Comparison of ENCODE assay signal across 21 cellular contexts in the genomic region with DNA sequence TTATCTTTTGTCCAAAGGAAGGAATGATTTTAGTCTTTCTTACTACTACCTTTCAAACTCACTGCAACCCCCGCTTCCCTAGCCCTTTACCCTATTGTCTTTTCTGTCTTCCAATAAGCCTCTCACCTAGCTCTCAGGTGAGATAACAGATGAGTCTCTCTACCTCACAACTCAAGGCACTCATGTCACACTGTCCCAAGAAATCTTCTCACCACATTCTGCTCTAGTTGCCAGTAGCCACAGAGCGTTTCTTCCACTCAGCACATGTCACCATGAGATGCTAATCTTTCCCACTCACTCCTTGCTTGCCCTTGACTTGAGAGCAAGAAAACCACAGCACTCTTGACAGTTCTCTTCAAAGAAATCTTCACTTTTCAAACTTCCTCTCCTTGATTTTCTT. TPM values are rescaled to one million over a fixed set of nuclear protein-coding genes. Genes with fewer than 3 reads are reported as not detected.
A peak's percentile ranks its signal among the peaks of the same experiment; 100 is the strongest.
DNase-seq lines count a peak whose midpoint lies in the region; ATAC-seq, FAIRE-seq and TF ChIP-seq lines count a peak whose summit lies in the region.
"Had no signal": no experiment of that assay in that cellular context is flagged by ENCODE, and none has a peak within 500 bp of the region (broad histone marks: within the 10 kb centered on the region; RNA-seq: fewer than 3 reads in every experiment).

No MANE protein-coding gene starts in this region.

- no peak overlapping the region for H3K4me3 Mint-ChIP-seq in activated CD8-positive, alpha-beta memory T cell treated with anti-CD3 and anti-CD28 coated beads, Interleukin-2, amount 10 ng/mL, durations not matched to agents 7 days and 5 days
- no peak overlapping the region for H3K4me3 Mint-ChIP-seq in astrocyte (ENCODE audit: unreplicated experiment)
- peak overlapping the region in 4 of 10 donors; percentile 0 to 8 (median 3) for H3K4me3 Mint-ChIP-seq in naive thymus-derived CD8-positive, alpha-beta T cell
- H3K4me3 Mint-ChIP-seq: CD14-positive monocyte, nephron had no signal

- no peak overlapping the region for H3K27ac ChIP-seq in astrocyte (ENCODE audit: low read depth, low read length)
- H3K27ac ChIP-seq: coronary artery, prostate gland, stomach had no signal

- DNase-seq in activated CD8-positive, alpha-beta memory T cell treated with anti-CD3 and anti-CD28 coated beads, Interleukin-2, amount 10 ng/mL, durations not matched to agents 7 days and 5 days, result no peak
- no peak for DNase-seq in activated CD8-positive, alpha-beta memory T cell treated with anti-CD3 and anti-CD28 coated beads, Interleukin-2, amount 50 U/mL, for 48 hours
- DNase-seq in OCI-M1 (lab: John Stamatoyannopoulos, UW) (peak; percentile 81), astrocyte (ENCODE audit: low read depth) (peak; percentile 25), CD1c-positive myeloid dendritic cell (ENCODE audit: extremely low spot score) (no peak), hypothalamus (lab: John Stamatoyannopoulos, UW) (no peak)
- peak in 4 of 10 donors; percentile 10 to 25 (median 14) for DNase-seq in naive thymus-derived CD8-positive, alpha-beta T cell
- DNase-seq in stimulated activated CD4-positive, alpha-beta T cell treated with anti-CD3 and anti-CD28 coated beads, Interleukin-2, amount 100 ng/mL, for 24 hours, result no peak
- DNase-seq: activated CD4-positive, alpha-beta T cell treated with anti-CD3 and anti-CD28 coated beads for 48 hours; anterior cingulate cortex; Kasumi-1; mammary epithelial cell; NCI-H1436 treated with DMSO at 0.1 percent for 48 hours; NCI-H446; stomach had no signal

- H3K27ac Mint-ChIP-seq in activated CD8-positive, alpha-beta memory T cell treated with anti-CD3 and anti-CD28 coated beads, Interleukin-2, amount 10 ng/mL, durations not matched to agents 7 days and 5 days, result no peak overlapping the region
- no peak overlapping the region for H3K27ac Mint-ChIP-seq in astrocyte (ENCODE audit: unreplicated experiment)
- peak overlapping the region in 4 of 10 donors; percentile 7 to 48 (median 18) for H3K27ac Mint-ChIP-seq in naive thymus-derived CD8-positive, alpha-beta T cell
- H3K27ac Mint-ChIP-seq: CD14-positive monocyte, nephron had no signal

- H3K4me3 ChIP-seq in astrocyte (ENCODE audit: insufficient read depth, low read depth, low read length), result no peak overlapping the region
- H3K4me3 ChIP-seq: coronary artery, prostate gland, stomach had no signal

- no peaks in the 10 kb centered on the region for H3K79me2 ChIP-seq in astrocyte (ENCODE audit: insufficient read depth, low read length)

- no peak overlapping the region for H3K9ac ChIP-seq in astrocyte (ENCODE audit: low read length)

- no peaks in the 10 kb centered on the region for H3K9me3 Mint-ChIP-seq in activated CD8-positive, alpha-beta memory T cell treated with anti-CD3 and anti-CD28 coated beads, Interleukin-2, amount 10 ng/mL, durations not matched to agents 7 days and 5 days (ENCODE audit: low read depth)
- H3K9me3 Mint-ChIP-seq in astrocyte (ENCODE audit: unreplicated experiment), result no peaks in the 10 kb centered on the region
- peaks cover 0 to 3% (median 0%) of the 10 kb centered on the region in 9 donors for H3K9me3 Mint-ChIP-seq in naive thymus-derived CD8-positive, alpha-beta T cell
- H3K9me3 Mint-ChIP-seq: CD14-positive monocyte, nephron had no signal

- ATAC-seq in activated CD8-positive, alpha-beta memory T cell treated with anti-CD3 and anti-CD28 coated beads, Interleukin-2, amount 10 ng/mL, durations not matched to agents 7 days and 5 days, result peak; percentile 33
- ATAC-seq in naive thymus-derived CD8-positive, alpha-beta T cell, result peak; percentile 41 to 82
- ATAC-seq: Right ventricle myocardium inferior had no signal

- H3K4me1 Mint-ChIP-seq in activated CD8-positive, alpha-beta memory T cell treated with anti-CD3 and anti-CD28 coated beads, Interleukin-2, amount 10 ng/mL, durations not matched to agents 7 days and 5 days, result peaks cover 8% of the 10 kb centered on the region
- H3K4me1 Mint-ChIP-seq in astrocyte (ENCODE audit: low read depth, unreplicated experiment), result peaks cover 6% of the 10 kb centered on the region
- peaks cover 19 to 35% (median 26%) of the 10 kb centered on the region in 4 donors for H3K4me1 Mint-ChIP-seq in naive thymus-derived CD8-positive, alpha-beta T cell
- H3K4me1 Mint-ChIP-seq: nephron had no signal

- H3K4me2 ChIP-seq in astrocyte (ENCODE audit: low read length), result no peak overlapping the region

- no peaks in the 10 kb centered on the region for H3K4me1 ChIP-seq in astrocyte (ENCODE audit: insufficient read depth, low read length)
- H3K4me1 ChIP-seq: prostate gland, stomach had no signal

- FAIRE-seq in astrocyte (lab: Jason Lieb, UNC), result no peak
- FAIRE-seq: urothelium cell line had no signal

- H3K27me3 Mint-ChIP-seq in activated CD8-positive, alpha-beta memory T cell treated with anti-CD3 and anti-CD28 coated beads, Interleukin-2, amount 10 ng/mL, durations not matched to agents 7 days and 5 days, result peaks cover 17% of the 10 kb centered on the region
- peaks cover 3% of the 10 kb centered on the region for H3K27me3 Mint-ChIP-seq in astrocyte (ENCODE audit: low read depth, unreplicated experiment)
- peaks cover 0 to 3% (median 0%) of the 10 kb centered on the region in 5 donors for H3K27me3 Mint-ChIP-seq in naive thymus-derived CD8-positive, alpha-beta T cell

- H3K36me3 Mint-ChIP-seq in activated CD8-positive, alpha-beta memory T cell treated with anti-CD3 and anti-CD28 coated beads, Interleukin-2, amount 10 ng/mL, durations not matched to agents 7 days and 5 days, result no peaks in the 10 kb centered on the region
- H3K36me3 Mint-ChIP-seq in astrocyte (ENCODE audit: low read depth, unreplicated experiment), result no peaks in the 10 kb centered on the region
- H3K36me3 Mint-ChIP-seq in naive thymus-derived CD8-positive, alpha-beta T cell, result no peaks in the 10 kb centered on the region
- H3K36me3 Mint-ChIP-seq: CD14-positive monocyte had no signal

- H3K9me3 ChIP-seq in astrocyte (ENCODE audit: insufficient read depth, low read depth, low read length), result no peaks in the 10 kb centered on the region
- H3K9me3 ChIP-seq: prostate gland, stomach had no signal

- CTCF ChIA-PET in activated CD8-positive, alpha-beta memory T cell treated with anti-CD3 and anti-CD28 coated beads, Interleukin-2, amount 10 ng/mL, durations not matched to agents 7 days and 5 days (lab: Charles Lee), result interaction anchor here (1.0 kb wide), 1 partner anchor 159 kb away, joined by 3 read pairs; no protein-coding TSS in a partner anchor

- H3K27me3 ChIP-seq in astrocyte (ENCODE audit: insufficient read depth, low read length), result no peaks in the 10 kb centered on the region
- H3K27me3 ChIP-seq: stomach had no signal

- POLR2A ChIA-PET in naive thymus-derived CD8-positive, alpha-beta T cell (lab: Charles Lee), result interaction anchor here (0.7 kb wide), 1 partner anchor 40 kb away, joined by 3 read pairs; no protein-coding TSS in a partner anchor

- H4K20me1 ChIP-seq in astrocyte (ENCODE audit: insufficient read depth, low read length), result no peaks in the 10 kb centered on the region

- no peaks in the 10 kb centered on the region for H3K36me3 ChIP-seq in astrocyte (ENCODE audit: insufficient read depth, low read length)
- H3K36me3 ChIP-seq: prostate gland, stomach had no signal

- TF ChIP-seq CTCF in astrocyte (IDR thresholded peaks at IDR 0.05; ENCODE audit: insufficient read depth, low read depth, low read length), result no peak

- H2AFZ ChIP-seq in astrocyte (ENCODE audit: low read depth, low read length), result no peak overlapping the region

RNA-seq across cellular contexts. Expression of gene TMEM41B, which starts 32.7 kb away (rescaled TPM):
- total RNA-seq in activated CD8-positive, alpha-beta memory T cell treated with anti-CD3 and anti-CD28 coated beads, Interleukin-2, amount 10 ng/mL, durations not matched to agents 7 days and 5 days, result 10 to 100 TPM; 25.7 to 27.3 TPM
- 43.6 and 43.8 TPM in 2 replicates for total RNA-seq in astrocyte
- 10 to 100 TPM; 78.6 to 84.9 TPM for total RNA-seq in naive thymus-derived CD8-positive, alpha-beta T cell
- polyA plus RNA-seq in naive thymus-derived CD8-positive, alpha-beta T cell, result 10 to 100 TPM in 1 of 3 donors, 1 to 10 TPM in 2; 7.4 to 16.3 (median 7.5) TPM

RNA-seq across cellular contexts. Expression of gene IPO7, which starts 37.4 kb away (rescaled TPM):
- 100 to 1,000 TPM in 1 of 2 experiments, 10 to 100 TPM in 1; 98.5 to 121 TPM for total RNA-seq in activated CD8-positive, alpha-beta memory T cell treated with anti-CD3 and anti-CD28 coated beads, Interleukin-2, amount 10 ng/mL, durations not matched to agents 7 days and 5 days
- 142 and 158 TPM in 2 replicates for total RNA-seq in astrocyte
- total RNA-seq in naive thymus-derived CD8-positive, alpha-beta T cell, result 10 to 100 TPM; 66.9 to 73.7 TPM
- 10 to 100 TPM in 1 of 3 donors, 1 to 10 TPM in 2; 3.7 to 11.2 (median 5.9) TPM for polyA plus RNA-seq in naive thymus-derived CD8-positive, alpha-beta T cell

Comparison
In these comparisons a context has a peak if more than half of its experiments do, and no peak if none do; other contexts are left out.
1. DNase-seq: peak in OCI-M1 (single experiment) and astrocyte (single experiment); none in activated CD8-positive, alpha-beta memory T cell treated with anti-CD3 and anti-CD28 coated beads, Interleukin-2, amount 10 ng/mL, durations not matched to agents 7 days and 5 days (single experiment), activated CD8-positive, alpha-beta memory T cell treated with anti-CD3 and anti-CD28 coated beads, Interleukin-2, amount 50 U/mL, for 48 hours (single experiment), stimulated activated CD4-positive, alpha-beta T cell treated with anti-CD3 and anti-CD28 coated beads, Interleukin-2, amount 100 ng/mL, for 24 hours (0 of 2), CD1c-positive myeloid dendritic cell (single experiment) and hypothalamus (0 of 51).